ENCODE assay signal across 1 cellular context in the genomic region with DNA sequence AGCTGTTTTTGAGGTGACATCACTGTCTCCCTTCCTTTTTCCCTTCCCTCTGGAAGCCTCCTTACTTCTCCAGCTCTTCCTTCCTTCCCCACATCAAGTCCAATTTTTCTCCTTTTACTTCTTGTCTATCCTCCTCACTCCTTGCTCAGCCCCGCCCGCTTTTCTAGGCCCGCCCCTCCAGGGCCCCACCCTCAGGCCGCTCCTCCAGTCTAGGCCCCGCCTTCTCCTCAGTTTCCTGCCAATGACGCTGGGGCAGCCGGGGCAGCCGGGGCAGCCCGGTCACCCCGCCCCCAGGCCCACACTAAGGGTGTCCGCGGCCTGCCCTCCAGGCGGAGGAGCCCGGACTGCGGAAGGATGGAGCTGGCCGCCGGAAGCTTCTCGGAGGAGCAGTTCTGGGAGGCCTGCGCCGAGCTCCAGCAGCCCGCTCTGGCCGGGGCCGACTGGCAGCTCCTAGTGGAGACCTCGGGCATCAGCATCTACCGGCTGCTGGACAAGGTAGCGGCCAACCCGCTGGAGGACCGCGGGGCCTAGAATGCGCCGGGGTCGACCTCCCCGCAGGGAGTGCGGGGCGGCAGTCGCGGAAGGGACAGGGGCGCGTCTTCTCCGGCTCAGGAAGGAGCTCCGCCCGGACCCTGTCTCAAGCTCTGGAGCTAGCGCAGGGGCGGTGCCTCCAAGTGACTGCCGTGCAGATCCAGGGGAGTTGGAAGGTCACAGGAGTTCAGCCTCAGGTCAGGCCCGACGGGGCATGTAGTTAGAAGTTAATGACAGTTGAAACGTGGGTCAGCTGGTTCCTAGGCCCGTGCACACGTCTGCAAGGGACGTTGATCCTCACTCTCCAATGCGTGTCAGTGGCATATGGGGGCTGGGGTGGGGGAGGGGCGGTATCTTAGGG.
TF ChIP-seq lines count a peak whose summit lies in the region.

A gene (plus strand): TSS at position 302 of the 892 bp plus-strand sequence. CDS start 53 bp downstream, at position 355.

TF ChIP-seq in WTC11, 78 proteins besides CTCF, POLR2A, EP300 and RAD21 (continued from another document):
- TF ChIP-seq, protein P1, sequence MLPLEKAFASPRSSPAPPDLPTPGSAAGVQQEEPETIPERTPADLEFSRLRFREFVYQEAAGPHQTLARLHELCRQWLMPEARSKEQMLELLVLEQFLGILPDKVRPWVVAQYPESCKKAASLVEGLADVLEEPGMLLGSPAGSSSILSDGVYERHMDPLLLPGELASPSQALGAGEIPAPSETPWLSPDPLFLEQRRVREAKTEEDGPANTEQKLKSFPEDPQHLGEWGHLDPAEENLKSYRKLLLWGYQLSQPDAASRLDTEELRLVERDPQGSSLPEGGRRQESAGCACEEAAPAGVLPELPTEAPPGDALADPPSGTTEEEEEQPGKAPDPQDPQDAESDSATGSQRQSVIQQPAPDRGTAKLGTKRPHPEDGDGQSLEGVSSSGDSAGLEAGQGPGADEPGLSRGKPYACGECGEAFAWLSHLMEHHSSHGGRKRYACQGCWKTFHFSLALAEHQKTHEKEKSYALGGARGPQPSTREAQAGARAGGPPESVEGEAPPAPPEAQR (CRISPR knock-in tag; IDR thresholded peaks at IDR 0.05), result no peak
- TF ChIP-seq FOXK1 (CRISPR knock-in tag; IDR thresholded peaks at IDR 0.05), result no peak; the same call in 1 of the 2 replicates
- TF ChIP-seq ZNF121 (CRISPR knock-in tag; IDR thresholded peaks at IDR 0.05), result no peak
- TF ChIP-seq, protein P2, sequence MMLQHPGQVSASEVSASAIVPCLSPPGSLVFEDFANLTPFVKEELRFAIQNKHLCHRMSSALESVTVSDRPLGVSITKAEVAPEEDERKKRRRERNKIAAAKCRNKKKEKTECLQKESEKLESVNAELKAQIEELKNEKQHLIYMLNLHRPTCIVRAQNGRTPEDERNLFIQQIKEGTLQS (CRISPR knock-in tag; conservative IDR thresholded peaks at IDR 0.05), result no peak
